In genomic region chr4:105474110-105474518, GRCh38 we compare ENCODE assay signal across 8 cellular contexts. TPM values are rescaled to one million over a fixed set of nuclear protein-coding genes. Genes with fewer than 3 reads are reported as not detected.
A peak's percentile ranks its signal among the peaks of the same experiment; 100 is the strongest.
DNase-seq lines count a peak whose midpoint lies in the region; ATAC-seq, FAIRE-seq and TF ChIP-seq lines count a peak whose summit lies in the region.

No MANE protein-coding gene starts in this region.

- no peak for FAIRE-seq in bronchial epithelial cell (lab: Jason Lieb, UNC)

- H3K4me3 ChIP-seq in CD8-positive, alpha-beta T cell (ENCODE audit: low read depth, low read length), result peak overlapping the region; percentile 94
- H3K4me3 ChIP-seq in LNCaP clone FGC (ENCODE audit: low read depth, low read length) (peak overlapping the region; percentile 94), bronchial epithelial cell (ENCODE audit: low read depth, low read length) (peak overlapping the region; percentile 96), kidney epithelial cell (ENCODE audit: low read depth, low read length) (peak overlapping the region; percentile 70)

- peak overlapping the region; percentile 99 for H3K4me3 Mint-ChIP-seq in CD8-positive, alpha-beta T cell

- no peaks in the 10 kb centered on the region for H3K27me3 ChIP-seq in CD8-positive, alpha-beta T cell (ENCODE audit: insufficient read depth, low read length)
- H3K27me3 ChIP-seq in bronchial epithelial cell (ENCODE audit: control insufficient read depth, insufficient read depth, low read length), result no peaks in the 10 kb centered on the region
- H3K27me3 ChIP-seq in kidney epithelial cell (ENCODE audit: control insufficient read depth, insufficient read depth, low read length), result no peaks in the 10 kb centered on the region

- POLR2A ChIA-PET in CD8-positive, alpha-beta T cell (lab: Charles Lee), result interaction anchor here (0.6 to 2.0 kb wide), 14 partner anchors 9 to 842 kb away, joined by 3 to 17 read pairs (median 4); partner anchors contain the start of genes TBCK and TET2

- intact Hi-C loops in CD8-positive, alpha-beta T cell (cut with DNase I, micrococcal nuclease), result loop anchor here (5.0 to 10.0 kb wide), 6 partner anchors 52 to 843 kb away; partner anchors contain the start of genes AIMP1 (in 1 of the 2), GSTCD (in 1 of the 2), INTS12 (in 1 of the 2) and TBCK (in 1 of the 2)

- peaks cover 39% of the 10 kb centered on the region for H3K4me1 Mint-ChIP-seq in CD8-positive, alpha-beta T cell (ENCODE audit: low read depth)

- peak; percentile 42 for TF ChIP-seq CTCF in CD8-positive, alpha-beta T cell (IDR thresholded peaks at IDR 0.05)
- TF ChIP-seq CTCF in LNCaP clone FGC (IDR thresholded peaks at IDR 0.05; ENCODE audit: control insufficient read depth, extremely low read depth, insufficient read depth) (peak; percentile 96), bronchial epithelial cell (IDR thresholded peaks at IDR 0.05; ENCODE audit: insufficient read depth, low read length, severe bottlenecking) (peak; percentile 95), kidney epithelial cell (IDR thresholded peaks at IDR 0.05; ENCODE audit: insufficient read depth, low read length, poor library complexity, severe bottlenecking) (peak; percentile 85)

- H3K27ac ChIP-seq in CD8-positive, alpha-beta T cell (ENCODE audit: low read depth, low read length), result peak overlapping the region; percentile 97

- no peaks in the 10 kb centered on the region for H3K9me3 ChIP-seq in CD8-positive, alpha-beta T cell (ENCODE audit: low read length)

- peaks cover 9% of the 10 kb centered on the region for H3K36me3 Mint-ChIP-seq in CD8-positive, alpha-beta T cell

- H3K4me1 ChIP-seq in CD8-positive, alpha-beta T cell (ENCODE audit: insufficient read depth, low read length), result peaks cover 32% of the 10 kb centered on the region

- H3K36me3 ChIP-seq in CD8-positive, alpha-beta T cell (ENCODE audit: insufficient read depth, low read length), result no peaks in the 10 kb centered on the region
- no peaks in the 10 kb centered on the region for H3K36me3 ChIP-seq in bronchial epithelial cell (ENCODE audit: control insufficient read depth, insufficient read depth, low read length)
- H3K36me3 ChIP-seq in kidney epithelial cell (ENCODE audit: control insufficient read depth, insufficient read depth, low read length), result no peaks in the 10 kb centered on the region

- CTCF ChIA-PET in CD8-positive, alpha-beta T cell (lab: Charles Lee), result interaction anchor here (0.6 to 2.1 kb wide), 20 partner anchors 9 to 548 kb away, joined by 3 to 26 read pairs (median 4); partner anchors contain the start of genes GSTCD, INTS12 and TET2

- peak overlapping the region; percentile 100 for H3K27ac Mint-ChIP-seq in CD8-positive, alpha-beta T cell

- H3K9me3 Mint-ChIP-seq in CD8-positive, alpha-beta T cell, result no peaks in the 10 kb centered on the region

- peak in 3 of 7 experiments; percentile 72 to 80 (median 76) for DNase-seq in CD8-positive, alpha-beta T cell
- DNase-seq in LNCaP clone FGC (ENCODE audit: low read depth) (no peak), bronchial epithelial cell (ENCODE audit: low read depth) (peak; percentile 65), kidney epithelial cell (ENCODE audit: low read depth) (no peak)
- peak; percentile 89 for DNase-seq in stimulated activated naive CD8-positive, alpha-beta T cell treated with anti-CD3 and anti-CD28 coated beads, Interleukin-15, Interleukin-2, amounts not matched to agents 100 U/mL and 50 U/mL, for 24 hours

- no peak for ATAC-seq in CD8-positive, alpha-beta T cell
- ATAC-seq in GM19372 (IDR thresholded peaks at IDR 0.05; ENCODE audit: low read depth, unreplicated experiment), result peak; percentile 8
- ATAC-seq in stimulated activated naive CD8-positive, alpha-beta T cell treated with anti-CD3 and anti-CD28 coated beads, Interleukin-15, Interleukin-2, amounts not matched to agents 100 U/mL and 50 U/mL, for 24 hours, result no peak
- no peak for ATAC-seq in HG03457 (IDR thresholded peaks at IDR 0.05; ENCODE audit: unreplicated experiment)
- ATAC-seq in HG02970 (IDR thresholded peaks at IDR 0.05; ENCODE audit: low FRiP score, unreplicated experiment), result no peak

- no peaks in the 10 kb centered on the region for H3K27me3 Mint-ChIP-seq in CD8-positive, alpha-beta T cell (ENCODE audit: low read depth)

RNA-seq across cellular contexts. Expression of gene PPA2, which starts 0.3 kb away (rescaled TPM):
- 10 to 100 TPM; 36.4 to 50.0 TPM for total RNA-seq in CD8-positive, alpha-beta T cell
- 91.1 and 97.3 TPM in 2 replicates for total RNA-seq in bronchial epithelial cell
- total RNA-seq in kidney epithelial cell, result 70.0 and 96.3 TPM in 2 replicates

Comparison
In these comparisons a context has a peak if more than half of its experiments do, and no peak if none do; other contexts are left out.
1. DNase-seq: peak in bronchial epithelial cell (single experiment) and stimulated activated naive CD8-positive, alpha-beta T cell treated with anti-CD3 and anti-CD28 coated beads, Interleukin-15, Interleukin-2, amounts not matched to agents 100 U/mL and 50 U/mL, for 24 hours (single experiment); none in LNCaP clone FGC (single experiment) and kidney epithelial cell (single experiment).
2. CTCF ChIP-seq: peak in every context shown above with its lines; median percentile 96 in LNCaP clone FGC; 95 in bronchial epithelial cell; 85 in kidney epithelial cell; 42 in CD8-positive, alpha-beta T cell.
3. Peak in every context shown above with its lines, with median percentiles within 50 percentile points of each other: H3K4me3 ChIP-seq.